ENCODE assay signal across 11 cellular contexts in the genomic region with DNA sequence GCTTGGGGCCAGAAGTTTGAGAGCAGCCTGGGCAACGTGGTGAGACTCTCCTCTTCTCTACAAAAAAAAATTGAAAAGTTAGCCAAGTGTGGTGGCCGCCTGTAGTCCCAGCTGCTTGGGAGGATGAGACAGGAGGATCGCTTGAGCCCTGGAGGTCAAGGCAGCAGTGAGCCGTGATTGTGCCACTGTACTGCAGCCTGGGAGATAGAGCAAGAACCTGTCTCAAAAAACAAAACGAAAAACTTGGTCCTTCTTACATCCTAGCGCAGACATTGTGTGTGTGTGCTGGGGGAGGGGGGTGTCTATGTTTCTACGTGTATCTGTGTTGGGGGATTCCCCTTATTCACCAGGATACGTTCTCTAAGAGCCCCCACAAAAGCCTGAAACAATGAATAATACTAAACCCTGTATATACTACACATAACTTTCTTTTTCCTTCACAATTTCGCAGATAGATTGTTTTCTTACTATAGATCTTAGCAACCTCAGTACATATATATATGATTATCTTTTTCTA. TPM values are rescaled to one million over a fixed set of nuclear protein-coding genes. Genes with fewer than 3 reads are reported as not detected.
DNase-seq lines count a peak whose midpoint lies in the region; ATAC-seq and TF ChIP-seq lines count a peak whose summit lies in the region.
"Had no signal": no experiment of that assay in that cellular context is flagged by ENCODE, and none has a peak within 500 bp of the region (broad histone marks: within the 10 kb centered on the region; RNA-seq: fewer than 3 reads in every experiment).

No MANE protein-coding gene starts in this region.

- intact Hi-C loops in MCF 10A (cut with micrococcal nuclease) (no loop called here), mucosa of descending colon (cut with DNase I, micrococcal nuclease) (no loop called here), transverse colon (cut with DNase I; ENCODE audit: low total_unique reads) (no loop called here)

- peak overlapping the region; percentile 84 for H3K4me3 Mint-ChIP-seq in activated naive CD4-positive, alpha-beta T cell treated with anti-CD3 and anti-CD28 coated beads, Interleukin-2, amount 50 U/mL, for 24 hours
- H3K4me3 Mint-ChIP-seq in MCF 10A (ENCODE audit: unreplicated experiment): peak overlapping the region; percentile 70

- no peaks in the 10 kb centered on the region for H3K9me3 Mint-ChIP-seq in activated naive CD4-positive, alpha-beta T cell treated with anti-CD3 and anti-CD28 coated beads, Interleukin-2, amount 50 U/mL, for 24 hours
- H3K9me3 Mint-ChIP-seq in MCF 10A (ENCODE audit: unreplicated experiment): no peaks in the 10 kb centered on the region

- WGBS in transverse colon (ENCODE audit: low coverage in 1 of 2), 2 donors: 42 to 50% methylated on average over 7 to 9 of the region's 9 CpGs

- no peak for DNase-seq in activated naive CD4-positive, alpha-beta T cell treated with anti-CD3 and anti-CD28 coated beads, Interleukin-2, amount 50 U/mL, for 16 hours
- DNase-seq in MCF 10A (ENCODE audit: unreplicated experiment): no peak
- DNase-seq in mucosa of descending colon: no peak
- no peak for DNase-seq in transverse colon
- DNase-seq in GM10248 (ENCODE audit: extremely low spot score): no peak
- no peak for DNase-seq in NCI-H1694 (lab: John Stamatoyannopoulos, UW)
- no peak for DNase-seq in SHP77 treated with DMSO at 0.1 percent for 48 hours (lab: John Stamatoyannopoulos, UW)
- DNase-seq: DMS79 treated with DMSO at 0.1 percent for 48 hours, SW 1271 had no signal

- no peak overlapping the region for H3K27ac Mint-ChIP-seq in activated naive CD4-positive, alpha-beta T cell treated with anti-CD3 and anti-CD28 coated beads, Interleukin-2, amount 50 U/mL, for 24 hours
- H3K27ac Mint-ChIP-seq in MCF 10A (ENCODE audit: low read depth, unreplicated experiment): peak overlapping the region; percentile 92

- no peak for TF ChIP-seq EP300 in transverse colon (IDR thresholded peaks at IDR 0.05; ENCODE audit: low read depth)

- H3K27me3 ChIP-seq in transverse colon: no peaks in the 10 kb centered on the region

- H3K27ac ChIP-seq in transverse colon: peak overlapping the region; percentile 85 to 92 (median 88)
- H3K27ac ChIP-seq: KMS-11 had no signal

- in situ Hi-C loops in transverse colon (cut with MboI; ENCODE audit: low pct_ligation_motif_present in 1 of 4, low pct_unique_long_range_greater_than_20kb in 1 of 4, low sequenced_read_pairs in 3 of 4): no loop called here

- BruUV-seq in MCF 10A (replicated peaks; lab: Mats Ljungman, UMichigan): no TSS peak

- no peaks in the 10 kb centered on the region for H3K36me3 Mint-ChIP-seq in activated naive CD4-positive, alpha-beta T cell treated with anti-CD3 and anti-CD28 coated beads, Interleukin-2, amount 50 U/mL, for 24 hours
- peaks cover 7% of the 10 kb centered on the region for H3K36me3 Mint-ChIP-seq in MCF 10A (ENCODE audit: insufficient read depth, unreplicated experiment)

- H3K27me3 Mint-ChIP-seq in activated naive CD4-positive, alpha-beta T cell treated with anti-CD3 and anti-CD28 coated beads, Interleukin-2, amount 50 U/mL, for 24 hours: peaks cover 2% of the 10 kb centered on the region
- H3K27me3 Mint-ChIP-seq in MCF 10A (ENCODE audit: insufficient read depth, unreplicated experiment): no peaks in the 10 kb centered on the region

- H3K36me3 ChIP-seq in mucosa of descending colon (ENCODE audit: low read depth): no peaks in the 10 kb centered on the region
- H3K36me3 ChIP-seq in transverse colon: no peaks in the 10 kb centered on the region

- TF ChIP-seq CTCF in MCF 10A (IDR thresholded peaks at IDR 0.05; ENCODE audit: unreplicated experiment) (no peak), mucosa of descending colon (IDR thresholded peaks at IDR 0.05) (no peak), transverse colon (IDR thresholded peaks at IDR 0.05) (no peak), GM10248 (IDR thresholded peaks at IDR 0.05; ENCODE audit: control extremely low read depth, extremely low read depth, low read depth, missing control alignments) (no peak)

- peaks cover 23% of the 10 kb centered on the region for H3K4me1 Mint-ChIP-seq in activated naive CD4-positive, alpha-beta T cell treated with anti-CD3 and anti-CD28 coated beads, Interleukin-2, amount 50 U/mL, for 24 hours
- H3K4me1 Mint-ChIP-seq in MCF 10A (ENCODE audit: insufficient read depth, unreplicated experiment): peaks cover 43% of the 10 kb centered on the region

- POLR2A ChIA-PET in MCF 10A (lab: Yijun Ruan, JAX): interaction anchor here (0.7 to 14.1 kb wide), 13 partner anchors 7 to 1007 kb away, joined by 3 to 345 read pairs (median 3); a partner anchor contains a TSS
- POLR2A ChIA-PET in GM10248 (lab: Yijun Ruan, JAX): no interaction called here

- peak; percentile 2 for ATAC-seq in mucosa of descending colon

- H3K4me3 ChIP-seq in mucosa of descending colon: no peak overlapping the region
- H3K4me3 ChIP-seq in transverse colon: peak overlapping the region; percentile 22 to 57 (median 48)

- CTCF ChIA-PET in MCF 10A (lab: Yijun Ruan, JAX): interaction anchor here (0.7 to 1.2 kb wide), 4 partner anchors 22 to 952 kb away, joined by 3 to 4 read pairs (median 3); no protein-coding TSS in a partner anchor
- CTCF ChIA-PET in GM10248 (lab: Yijun Ruan, JAX): no interaction called here

- TF ChIP-seq POLR2A in transverse colon (IDR thresholded peaks at IDR 0.05): no peak

- H3K9me3 ChIP-seq in mucosa of descending colon (no peaks in the 10 kb centered on the region), transverse colon (no peaks in the 10 kb centered on the region)

- peaks cover 6% of the 10 kb centered on the region for H3K4me1 ChIP-seq in mucosa of descending colon (ENCODE audit: low read depth)
- peaks cover 3 to 25% (median 15%) of the 10 kb centered on the region in 4 donors for H3K4me1 ChIP-seq in transverse colon

RNA-seq across cellular contexts. Expression of a gene that starts 7.9 kb away (rescaled TPM):
- 136 and 165 TPM in 2 replicates for total RNA-seq in MCF 10A (2022)
- 10 to 100 TPM in 2 of 3 donors, 1 to 10 TPM in 1; 7.3 to 93.6 (median 19.3) TPM for total RNA-seq in mucosa of descending colon
- total RNA-seq in transverse colon: 10 to 100 TPM; 19.7 to 52.4 (median 25.6) TPM

RNA-seq across cellular contexts. Expression of a gene that starts 33.9 kb away (rescaled TPM):
- total RNA-seq in MCF 10A (2022) (not detected in 2 replicates), mucosa of descending colon (10 to 100 TPM in 2 of 3 donors, 1 to 10 TPM in 1; 9.1 to 45.4 (median 41.2) TPM), transverse colon (10 to 100 TPM in 2 of 4 donors, 1 to 10 TPM in 2; 4.2 to 30.7 (median 14.9) TPM)

RNA-seq across cellular contexts. Expression of a gene that starts 37.2 kb away (rescaled TPM):
- total RNA-seq in MCF 10A (2022): 179 and 204 TPM in 2 replicates
- total RNA-seq in mucosa of descending colon: 100 to 1,000 TPM; 155 to 234 (median 190) TPM
- 100 to 1,000 TPM; 115 to 296 (median 145) TPM for total RNA-seq in transverse colon
